In the genomic region with DNA sequence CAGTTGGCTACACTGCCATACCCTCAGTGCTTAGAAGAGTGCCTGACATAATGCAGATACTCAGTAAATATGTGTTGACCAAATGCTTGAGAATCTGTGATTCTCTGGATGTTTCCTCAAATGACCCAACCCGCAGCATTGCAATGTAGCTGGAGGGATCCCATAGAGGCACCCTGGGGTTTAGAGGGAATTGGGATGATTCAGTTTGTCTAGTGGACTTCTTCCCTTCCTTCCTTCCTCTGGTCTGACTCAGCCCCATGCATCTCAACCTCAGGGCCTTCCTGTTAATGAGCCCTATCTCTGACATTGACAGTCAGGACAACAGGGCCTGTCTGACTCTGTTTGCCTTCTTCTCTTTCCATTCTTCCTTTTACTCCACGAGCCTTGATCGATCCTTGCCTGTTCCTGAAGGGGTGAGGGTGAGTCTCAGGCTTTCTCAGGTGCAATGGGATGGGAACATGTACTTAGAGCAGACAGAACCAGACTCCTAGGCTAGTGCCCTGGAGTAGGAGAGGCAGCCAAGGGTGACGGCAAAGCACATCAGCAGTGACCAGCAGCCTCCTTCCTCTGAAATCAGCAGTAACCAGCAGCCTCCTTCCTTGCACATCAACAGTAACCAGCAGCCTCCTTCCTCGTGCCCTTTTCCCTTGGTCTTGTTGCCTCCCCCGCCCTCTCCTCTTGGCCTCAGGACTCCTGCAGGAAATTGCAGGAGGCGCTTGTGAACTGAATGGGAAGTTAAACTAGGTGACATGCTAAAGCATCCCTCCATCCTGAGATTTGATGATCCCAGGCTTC, we compare ENCODE assay signal across 20 cellular contexts.
DNase-seq lines count a peak whose midpoint lies in the region; FAIRE-seq and TF ChIP-seq lines count a peak whose summit lies in the region.
"Had no signal": no experiment of that assay in that cellular context is flagged by ENCODE, and none has a peak within 500 bp of the region (broad histone marks: within the 10 kb centered on the region; RNA-seq: fewer than 3 reads in every experiment).

No MANE protein-coding gene starts in this region.

- H2AFZ ChIP-seq in mammary epithelial cell (ENCODE audit: low read depth, low read length) (no peak overlapping the region), keratinocyte (ENCODE audit: control insufficient read depth, low read length) (no peak overlapping the region), MM.1S (ENCODE audit: low read length) (no peak overlapping the region)
- H2AFZ ChIP-seq: hepatocyte, neural progenitor cell had no signal

- dilution Hi-C loops in mammary epithelial cell (cut with HindIII; ENCODE audit: low sequenced_read_pairs) = loop anchor here (25.0 kb wide), 1 partner anchor 297 kb away; no protein-coding TSS in a partner anchor
- dilution Hi-C loops in keratinocyte (cut with MboI; ENCODE audit: extremely low pct_ligation_motif_present, low sequenced_read_pairs) = no loop called here

- H3K9ac ChIP-seq in mammary epithelial cell (ENCODE audit: insufficient read depth, low read length) = no peak overlapping the region
- H3K9ac ChIP-seq in keratinocyte (ENCODE audit: control insufficient read depth, extremely low read depth, insufficient read depth, low read length) = no peak overlapping the region
- no peak overlapping the region for H3K9ac ChIP-seq in MM.1S (ENCODE audit: low read length)
- H3K9ac ChIP-seq: neural progenitor cell had no signal

- H3K9me3 ChIP-seq in mammary epithelial cell (replicated peaks; ENCODE audit: insufficient read depth, low read length) (no peaks in the 10 kb centered on the region), keratinocyte (ENCODE audit: control insufficient read depth, low read depth, low read length) (no peaks in the 10 kb centered on the region), MM.1S (replicated peaks; ENCODE audit: insufficient read depth, low read length) (no peaks in the 10 kb centered on the region), esophagus squamous epithelium (no peaks in the 10 kb centered on the region)

- H3K4me1 ChIP-seq in mammary epithelial cell (ENCODE audit: insufficient read depth, low read length) (no peaks in the 10 kb centered on the region), keratinocyte (ENCODE audit: control insufficient read depth, extremely low read depth, insufficient read depth, low read length) (no peaks in the 10 kb centered on the region), MM.1S (ENCODE audit: low read length) (no peaks in the 10 kb centered on the region), esophagus squamous epithelium (peaks cover 4 to 16% (median 5%) of the 10 kb centered on the region in 3 donors)
- H3K4me1 ChIP-seq: neural progenitor cell had no signal

- H3K9me1 ChIP-seq in keratinocyte (ENCODE audit: control insufficient read depth, extremely low read depth, insufficient read depth, low read length) = no peaks in the 10 kb centered on the region

- no peak overlapping the region for H3K27ac ChIP-seq in mammary epithelial cell (ENCODE audit: insufficient read depth, low read depth, low read length)
- H3K27ac ChIP-seq in keratinocyte (ENCODE audit: control insufficient read depth, insufficient read depth, low read length) = no peak overlapping the region
- no peak overlapping the region for H3K27ac ChIP-seq in MM.1S (ENCODE audit: low read length)
- no peak overlapping the region for H3K27ac ChIP-seq in esophagus squamous epithelium
- H3K27ac ChIP-seq: hepatocyte, neural progenitor cell had no signal

- DNase-seq in AG08395 (ENCODE audit: low spot score) (peak; percentile 71), HS-5 (ENCODE audit: low read depth) (peak; percentile 58), mammary epithelial cell (peak; percentile 30), keratinocyte (ENCODE audit: low read depth, low spot score) (no peak), NCI-H1694 treated with DMSO at 0.1 percent for 48 hours (lab: John Stamatoyannopoulos, UW) (no peak), MM.1S (no peak), NOMO-1 (lab: John Stamatoyannopoulos, UW; ENCODE audit: unreplicated experiment in 2 of 2) (no peak), esophagus squamous epithelium (lab: John Stamatoyannopoulos, UW) (no peak)
- DNase-seq: activated B cell treated with CpG ODN at 0.5 μM for 24 hours; activated effector memory CD4-positive, alpha-beta T cell treated with anti-CD3 and anti-CD28 coated beads, Interleukin-2, amount 50 U/mL, for 16 hours; anterior cingulate cortex; cortex of kidney; erythroblast; kidney glomerular epithelial cell; NCI-H69; stimulated activated CD4-positive, alpha-beta T cell treated with anti-CD3 and anti-CD28 coated beads, Interleukin-15, amount 100 ng/mL, for 24 hours; stimulated activated naive CD8-positive, alpha-beta T cell treated with anti-CD3 and anti-CD28 coated beads, Interleukin-15, Interleukin-2, amounts not matched to agents 100 U/mL and 50 U/mL, for 24 hours had no signal

- 88% methylated on average over 5 of the region's 7 CpGs for WGBS in mammary epithelial cell (ENCODE audit: low coverage, missing lambda C conversion rate)
- 69 to 75% methylated on average over 7 of the region's 7 CpGs for WGBS in esophagus squamous epithelium, 2 donors

- no peaks in the 10 kb centered on the region for H3K36me3 ChIP-seq in mammary epithelial cell (ENCODE audit: insufficient read depth, low read length)
- H3K36me3 ChIP-seq in keratinocyte (ENCODE audit: control insufficient read depth in 2 of 2, extremely low read depth in 1 of 2, insufficient read depth in 2 of 2, low read length in 2 of 2) = no peaks in the 10 kb centered on the region
- no peaks in the 10 kb centered on the region for H3K36me3 ChIP-seq in MM.1S (replicated peaks; ENCODE audit: insufficient read depth, low read length)
- no peaks in the 10 kb centered on the region for H3K36me3 ChIP-seq in esophagus squamous epithelium
- H3K36me3 ChIP-seq: neural progenitor cell had no signal

- H3K79me2 ChIP-seq in mammary epithelial cell (ENCODE audit: insufficient read depth, low read length) = no peaks in the 10 kb centered on the region
- H3K79me2 ChIP-seq in keratinocyte (ENCODE audit: control insufficient read depth, insufficient read depth, low read length) = no peaks in the 10 kb centered on the region
- H3K79me2 ChIP-seq in MM.1S (ENCODE audit: low read length) = no peaks in the 10 kb centered on the region
- H3K79me2 ChIP-seq: hepatocyte had no signal

- FAIRE-seq in keratinocyte (lab: Jason Lieb, UNC) = peak; percentile 36
- FAIRE-seq: HepG2 had no signal

- H3K27me3 ChIP-seq in mammary epithelial cell (ENCODE audit: insufficient read depth, low read length) = no peaks in the 10 kb centered on the region
- H3K27me3 ChIP-seq in keratinocyte (ENCODE audit: control insufficient read depth, extremely low read depth, insufficient read depth, low read length) = no peaks in the 10 kb centered on the region
- no peaks in the 10 kb centered on the region for H3K27me3 ChIP-seq in MM.1S (replicated peaks; ENCODE audit: insufficient read depth, low read length)
- no peaks in the 10 kb centered on the region for H3K27me3 ChIP-seq in esophagus squamous epithelium
- H3K27me3 ChIP-seq: hepatocyte, neural progenitor cell had no signal

- no peak for TF ChIP-seq POLR2A in esophagus squamous epithelium (IDR thresholded peaks at IDR 0.05)

- no peak overlapping the region for H3K4me2 ChIP-seq in mammary epithelial cell (ENCODE audit: insufficient read depth, low read depth, low read length)
- H3K4me2 ChIP-seq in keratinocyte (ENCODE audit: control insufficient read depth, extremely low read depth, insufficient read depth, low read depth, low read length) = no peak overlapping the region
- no peak overlapping the region for H3K4me2 ChIP-seq in MM.1S (ENCODE audit: low read depth, low read length)
- H3K4me2 ChIP-seq: hepatocyte, neural progenitor cell had no signal

- H3K4me3 ChIP-seq in mammary epithelial cell (replicated peaks in 1 of 3; ENCODE audit: insufficient read depth in 1 of 3, low read depth in 2 of 3, low read length in 3 of 3) = no peak overlapping the region
- no peak overlapping the region for H3K4me3 ChIP-seq in keratinocyte (ENCODE audit: control insufficient read depth in 2 of 3, extremely low read depth in 1 of 3, insufficient read depth in 2 of 3, low read depth in 1 of 3, low read length in 3 of 3)
- H3K4me3 ChIP-seq in MM.1S (ENCODE audit: low read length) = no peak overlapping the region
- no peak overlapping the region for H3K4me3 ChIP-seq in esophagus squamous epithelium
- H3K4me3 ChIP-seq: hepatocyte, neural progenitor cell had no signal

- CTCF ChIA-PET in mammary epithelial cell (lab: Charles Lee; ENCODE audit: low non-redundant PET) = no interaction called here

- no peaks in the 10 kb centered on the region for H3K9me2 ChIP-seq in MM.1S (replicated peaks; ENCODE audit: insufficient read depth, low read length)

- TF ChIP-seq CTCF in mammary epithelial cell (conservative IDR thresholded peaks at IDR 0.05 in 1 of 2, IDR thresholded peaks at IDR 0.05 in 1 of 2; ENCODE audit: extremely low read depth in 1 of 2, insufficient read depth in 1 of 2, low read depth in 1 of 2, low read length in 2 of 2) (no peak), keratinocyte (optimal IDR thresholded peaks at IDR 0.05 in 1 of 3, IDR thresholded peaks at IDR 0.05 in 1 of 3, conservative IDR thresholded peaks at IDR 0.05 in 1 of 3; ENCODE audit: extremely low read depth in 1 of 3, insufficient read depth in 2 of 3, low read length in 3 of 3) (no peak), MM.1S (IDR thresholded peaks at IDR 0.05; ENCODE audit: low read length) (no peak), esophagus squamous epithelium (IDR thresholded peaks at IDR 0.05) (no peak)

- in situ Hi-C loops in mammary epithelial cell (cut with MboI; ENCODE audit: low sequenced_read_pairs in 2 of 2) = no loop called here

- no peaks in the 10 kb centered on the region for H3F3A ChIP-seq in MM.1S (ENCODE audit: insufficient read depth, low read length)

- intact Hi-C loops in mammary epithelial cell (cut with micrococcal nuclease) = no loop called here
- intact Hi-C loops in esophagus squamous epithelium (cut with DNase I) = no loop called here

- no peaks in the 10 kb centered on the region for H4K20me1 ChIP-seq in mammary epithelial cell (ENCODE audit: insufficient read depth, low read length)
- no peaks in the 10 kb centered on the region for H4K20me1 ChIP-seq in keratinocyte (ENCODE audit: control insufficient read depth, extremely low read depth, insufficient read depth, low read length)
- no peaks in the 10 kb centered on the region for H4K20me1 ChIP-seq in MM.1S (ENCODE audit: insufficient read depth, low read length)

- no TSS peak for BruUV-seq in mammary epithelial cell (replicated peaks; lab: Mats Ljungman, UMichigan)

Comparison
In these comparisons a context has a peak if more than half of its experiments do, and no peak if none do; other contexts are left out.
1. DNase-seq: peak in AG08395 (single experiment), HS-5 (single experiment) and mammary epithelial cell (single experiment); none in keratinocyte (single experiment), NCI-H1694 treated with DMSO at 0.1 percent for 48 hours (single experiment), MM.1S (single experiment), NOMO-1 (0 of 2) and esophagus squamous epithelium (single experiment).